8 cellular contexts compared by ENCODE assay signal in genomic region chr2:202238234-202239197, GRCh38. TPM values are rescaled to one million over a fixed set of nuclear protein-coding genes. Genes with fewer than 3 reads are reported as not detected.
DNase-seq lines count a peak whose midpoint lies in the region; ATAC-seq and TF ChIP-seq lines count a peak whose summit lies in the region.

Gene SUMO1 (minus strand): TSS chr2:202238597. CDS start chr2:202238451, 146 bp downstream.

- H3K36me3 ChIP-seq in H7 (replicated peaks; ENCODE audit: control insufficient read depth, insufficient read depth, low read length): no peaks in the 10 kb centered on the region

- H3K4me3 ChIP-seq in H7 (ENCODE audit: insufficient read depth, low read depth, low read length) (peak within 1 kb of the TSS; percentile 95), fibroblast of pulmonary artery (replicated peaks; ENCODE audit: low read depth, low read length) (peak within 1 kb of the TSS; percentile 97)

- intact Hi-C loops in natural killer cell (cut with micrococcal nuclease): loop anchor here (1.0 kb wide), 1 partner anchor 27 kb away; the partner anchor contains the start of gene NOP58

- ATAC-seq in natural killer cell: peak; percentile 94 to 96 (median 94)

- TF ChIP-seq CTCF in fibroblast of pulmonary artery (IDR thresholded peaks at IDR 0.05; ENCODE audit: low read length, missing control alignments) (no peak), natural killer cell (IDR thresholded peaks at IDR 0.05) (no peak)

- no peaks in the 10 kb centered on the region for H3K27me3 Mint-ChIP-seq in natural killer cell (ENCODE audit: low read depth in 2 of 2)

- H3K36me3 Mint-ChIP-seq in natural killer cell: no peaks in the 10 kb centered on the region

- peaks cover 14 to 20% of the 10 kb centered on the region in 2 donors for H3K4me1 Mint-ChIP-seq in natural killer cell

- peak within 1 kb of the TSS; percentile 90 to 96 for H3K27ac Mint-ChIP-seq in natural killer cell

- DNase-seq in ELF-1 (ENCODE audit: low read depth, low spot score): peak; percentile 97
- DNase-seq in H7: peak; percentile 94
- DNase-seq in M059J (ENCODE audit: low read depth): peak; percentile 91
- peak; percentile 87 to 95 for DNase-seq in SHP77 (lab: John Stamatoyannopoulos, UW)
- peak; percentile 89 for DNase-seq in activated effector memory CD4-positive, alpha-beta T cell treated with Interleukin-2 at 50 U/mL for 16 hours
- peak; percentile 89 for DNase-seq in fibroblast of pulmonary artery (ENCODE audit: low read depth)
- peak; percentile 83 for DNase-seq in natural killer cell
- DNase-seq in stimulated activated naive CD4-positive, alpha-beta T cell treated with Interleukin-2 at 50 U/mL for 16 hours (lab: John Stamatoyannopoulos, UW): peak; percentile 91

- H3K9me3 Mint-ChIP-seq in natural killer cell: no peaks in the 10 kb centered on the region

- no peaks in the 10 kb centered on the region for H3K27me3 ChIP-seq in H7 (ENCODE audit: control insufficient read depth, insufficient read depth, low read length)

- H3K4me3 Mint-ChIP-seq in natural killer cell: peak within 1 kb of the TSS; percentile 99

RNA-seq across cellular contexts. Expression of gene SUMO1, which starts in this region (rescaled TPM):
- 216 and 326 TPM in 2 replicates for total RNA-seq in H7 (2014; rRNA removed; shearing (Covaris generic))
- total RNA-seq in M059J (2014; rRNA removed; shearing (Covaris generic)): 207 and 214 TPM in 2 replicates
- total RNA-seq in natural killer cell: 10 to 100 TPM; 70.1 to 84.1 (median 70.7) TPM

Comparison
In these comparisons a context has a peak if more than half of its experiments do, and no peak if none do; other contexts are left out.
1. Peak in every context shown above with its lines: DNase-seq, ATAC-seq and H3K4me3 ChIP-seq.